In the genomic region with DNA sequence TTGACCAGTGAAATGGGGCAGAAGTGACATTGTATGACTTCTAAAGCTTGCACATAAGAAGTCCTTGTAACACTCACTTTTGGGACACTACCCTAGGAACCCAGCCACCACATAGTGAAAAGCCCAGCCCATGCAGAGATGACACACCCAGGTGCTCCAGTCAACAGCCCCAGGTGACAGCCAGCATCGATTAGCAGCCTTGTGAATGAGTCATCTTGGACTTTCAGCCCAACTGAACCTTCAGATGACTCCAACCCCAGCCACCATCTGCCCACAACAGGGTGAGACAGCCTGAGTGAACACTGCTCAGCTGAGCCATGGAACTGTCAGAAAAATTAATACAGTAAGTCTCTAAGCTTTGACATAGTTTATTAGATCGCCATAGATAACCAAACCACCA, we compare ENCODE assay signal across 12 cellular contexts.
A peak's percentile ranks its signal among the peaks of the same experiment; 100 is the strongest.
DNase-seq lines count a peak whose midpoint lies in the region; ATAC-seq and TF ChIP-seq lines count a peak whose summit lies in the region.
"Had no signal": no experiment of that assay in that cellular context is flagged by ENCODE, and none has a peak within 500 bp of the region (broad histone marks: within the 10 kb centered on the region; RNA-seq: fewer than 3 reads in every experiment).

No MANE protein-coding gene starts in this region.

- no peak overlapping the region for H3K23ac ChIP-seq in mesendoderm (ENCODE audit: low read length)

- H3K27me3 Mint-ChIP-seq in activated CD8-positive, alpha-beta T cell treated with anti-CD3 and anti-CD28 coated beads for 36 hours: peaks cover 2% of the 10 kb centered on the region
- H3K27me3 Mint-ChIP-seq in activated CD8-positive, alpha-beta T cell treated with anti-CD3 and anti-CD28 coated beads, Interleukin-2, amount 10 ng/mL, durations not matched to agents 7 days and 5 days (ENCODE audit: low read depth): no peaks in the 10 kb centered on the region
- H3K27me3 Mint-ChIP-seq: stimulated activated memory B cell treated with anti-CD40 and anti-IgM and Interleukin-4, amounts not matched to agents 10 μg/mL and 1 μg/mL and 100 μg/mL, for 72 hours had no signal

- H3K56ac ChIP-seq in mesendoderm (ENCODE audit: low read length): no peak overlapping the region

- H3K27ac Mint-ChIP-seq in activated CD8-positive, alpha-beta T cell treated with anti-CD3 and anti-CD28 coated beads for 36 hours: no peak overlapping the region
- H3K27ac Mint-ChIP-seq in activated CD8-positive, alpha-beta T cell treated with anti-CD3 and anti-CD28 coated beads, Interleukin-2, amount 10 ng/mL, durations not matched to agents 7 days and 5 days: no peak overlapping the region
- H3K27ac Mint-ChIP-seq: stimulated activated memory B cell treated with anti-CD40 and anti-IgM and Interleukin-4, amounts not matched to agents 10 μg/mL and 1 μg/mL and 100 μg/mL, for 72 hours had no signal

- H3K9me3 Mint-ChIP-seq in activated CD8-positive, alpha-beta T cell treated with anti-CD3 and anti-CD28 coated beads for 36 hours: no peaks in the 10 kb centered on the region
- no peaks in the 10 kb centered on the region for H3K9me3 Mint-ChIP-seq in activated CD8-positive, alpha-beta T cell treated with anti-CD3 and anti-CD28 coated beads, Interleukin-2, amount 10 ng/mL, durations not matched to agents 7 days and 5 days (ENCODE audit: insufficient read depth)
- H3K9me3 Mint-ChIP-seq: stimulated activated memory B cell treated with anti-CD40 and anti-IgM and Interleukin-4, amounts not matched to agents 10 μg/mL and 1 μg/mL and 100 μg/mL, for 72 hours had no signal

- no peak overlapping the region for H3K4me2 ChIP-seq in mesendoderm (ENCODE audit: low read length)
- H3K4me2 ChIP-seq: SK-N-SH had no signal

- no peak overlapping the region for H2BK5ac ChIP-seq in mesendoderm (ENCODE audit: low read length)

- H3K27me3 ChIP-seq in mesendoderm (ENCODE audit: insufficient read depth, low read length, poor library complexity): no peaks in the 10 kb centered on the region

- H3K4ac ChIP-seq in mesendoderm (ENCODE audit: low read depth, low read length): no peak overlapping the region

- no peak overlapping the region for H3K4me3 Mint-ChIP-seq in activated CD8-positive, alpha-beta T cell treated with anti-CD3 and anti-CD28 coated beads for 36 hours
- H3K4me3 Mint-ChIP-seq in activated CD8-positive, alpha-beta T cell treated with anti-CD3 and anti-CD28 coated beads, Interleukin-2, amount 10 ng/mL, durations not matched to agents 7 days and 5 days: no peak overlapping the region
- H3K4me3 Mint-ChIP-seq: stimulated activated memory B cell treated with anti-CD40 and anti-IgM and Interleukin-4, amounts not matched to agents 10 μg/mL and 1 μg/mL and 100 μg/mL, for 72 hours had no signal

- no peak for TF ChIP-seq CTCF in activated CD8-positive, alpha-beta T cell treated with anti-CD3 and anti-CD28 coated beads for 36 hours (IDR thresholded peaks at IDR 0.05)

- H2BK15ac ChIP-seq in mesendoderm (replicated peaks; ENCODE audit: low read depth): no peak overlapping the region

- no peaks in the 10 kb centered on the region for H3K36me3 Mint-ChIP-seq in activated CD8-positive, alpha-beta T cell treated with anti-CD3 and anti-CD28 coated beads for 36 hours (ENCODE audit: low read depth)
- no peaks in the 10 kb centered on the region for H3K36me3 Mint-ChIP-seq in activated CD8-positive, alpha-beta T cell treated with anti-CD3 and anti-CD28 coated beads, Interleukin-2, amount 10 ng/mL, durations not matched to agents 7 days and 5 days (ENCODE audit: low read depth)
- H3K36me3 Mint-ChIP-seq: stimulated activated memory B cell treated with anti-CD40 and anti-IgM and Interleukin-4, amounts not matched to agents 10 μg/mL and 1 μg/mL and 100 μg/mL, for 72 hours had no signal

- no peaks in the 10 kb centered on the region for H3K4me1 Mint-ChIP-seq in activated CD8-positive, alpha-beta T cell treated with anti-CD3 and anti-CD28 coated beads for 36 hours (ENCODE audit: low read depth)
- no peaks in the 10 kb centered on the region for H3K4me1 Mint-ChIP-seq in activated CD8-positive, alpha-beta T cell treated with anti-CD3 and anti-CD28 coated beads, Interleukin-2, amount 10 ng/mL, durations not matched to agents 7 days and 5 days (ENCODE audit: low read depth)
- H3K4me1 Mint-ChIP-seq: stimulated activated memory B cell treated with anti-CD40 and anti-IgM and Interleukin-4, amounts not matched to agents 10 μg/mL and 1 μg/mL and 100 μg/mL, for 72 hours had no signal

- no peak overlapping the region for H3K18ac ChIP-seq in mesendoderm (ENCODE audit: low read length)

- H3K79me1 ChIP-seq in mesendoderm (ENCODE audit: low read length): no peaks in the 10 kb centered on the region

- no peak overlapping the region for H3K27ac ChIP-seq in mesendoderm (ENCODE audit: low read depth, low read length)

- no peak overlapping the region for H3K9ac ChIP-seq in mesendoderm (ENCODE audit: low read length)
- H3K9ac ChIP-seq: SK-N-SH had no signal

- H4K8ac ChIP-seq in mesendoderm (ENCODE audit: low read depth, low read length): no peak overlapping the region

- intact Hi-C loops in activated CD8-positive, alpha-beta T cell treated with anti-CD3 and anti-CD28 coated beads for 36 hours (cut with micrococcal nuclease): no loop called here

- H3K4me1 ChIP-seq in mesendoderm (ENCODE audit: control insufficient read depth, low read depth, low read length): no peaks in the 10 kb centered on the region

- no peak overlapping the region for H2BK120ac ChIP-seq in mesendoderm (ENCODE audit: low read depth, low read length)

- WGBS in mesendoderm (ENCODE audit: extremely low coverage, insufficient coverage, low lambda C conversion rate): no CpG with 5 or more reads among the region's 2 CpGs

- no peaks in the 10 kb centered on the region for H3K79me2 ChIP-seq in mesendoderm (ENCODE audit: control insufficient read depth, insufficient read depth, low read length)

- H4K5ac ChIP-seq in mesendoderm (ENCODE audit: low read length): no peak overlapping the region

- no peak overlapping the region for H2AK5ac ChIP-seq in mesendoderm (ENCODE audit: low read length)

- CTCF ChIA-PET in activated CD8-positive, alpha-beta T cell treated with anti-CD3 and anti-CD28 coated beads for 36 hours (lab: Charles Lee): no interaction called here
- CTCF ChIA-PET in activated CD8-positive, alpha-beta T cell treated with anti-CD3 and anti-CD28 coated beads, Interleukin-2, amount 10 ng/mL, durations not matched to agents 7 days and 5 days (lab: Charles Lee): no interaction called here

- peak; percentile 12 for DNase-seq in activated CD8-positive, alpha-beta T cell treated with anti-CD3 and anti-CD28 coated beads for 36 hours
- no peak for DNase-seq in activated CD8-positive, alpha-beta T cell treated with anti-CD3 and anti-CD28 coated beads, Interleukin-2, amount 10 ng/mL, durations not matched to agents 7 days and 5 days
- peak; percentile 25 for DNase-seq in stimulated activated CD8-positive, alpha-beta memory T cell treated with anti-CD3 and anti-CD28 coated beads, Interleukin-4, amount 100 ng/mL, for 48 hours
- DNase-seq in kidney glomerular epithelial cell (lab: John Stamatoyannopoulos, UW) (no peak), mesendoderm (no peak), NCI-H1105 (lab: John Stamatoyannopoulos, UW) (no peak)
- DNase-seq: effector memory CD4-positive, alpha-beta T cell; Kasumi-1 had no signal

- no peaks in the 10 kb centered on the region for H3K36me3 ChIP-seq in mesendoderm (ENCODE audit: control insufficient read depth, insufficient read depth, low read length)

- POLR2A ChIA-PET in activated CD8-positive, alpha-beta T cell treated with anti-CD3 and anti-CD28 coated beads for 36 hours (lab: Charles Lee): no interaction called here
- POLR2A ChIA-PET in activated CD8-positive, alpha-beta T cell treated with anti-CD3 and anti-CD28 coated beads, Interleukin-2, amount 10 ng/mL, durations not matched to agents 7 days and 5 days (lab: Charles Lee): no interaction called here

- ATAC-seq in activated CD8-positive, alpha-beta T cell treated with anti-CD3 and anti-CD28 coated beads for 36 hours: peak; percentile 51
- no peak for ATAC-seq in activated CD8-positive, alpha-beta T cell treated with anti-CD3 and anti-CD28 coated beads, Interleukin-2, amount 10 ng/mL, durations not matched to agents 7 days and 5 days
- ATAC-seq in GM21717 (IDR thresholded peaks at IDR 0.05; ENCODE audit: unreplicated experiment): peak; percentile 96
- ATAC-seq in HG03521 (IDR thresholded peaks at IDR 0.05; ENCODE audit: unreplicated experiment): peak; percentile 76
- ATAC-seq: stimulated activated memory B cell treated with anti-CD40 and anti-IgM and Interleukin-4, amounts not matched to agents 10 μg/mL and 1 μg/mL and 100 μg/mL, for 72 hours had no signal

- no peak overlapping the region for H3K4me3 ChIP-seq in mesendoderm (ENCODE audit: low read length)

Comparison
In these comparisons a context has a peak if more than half of its experiments do, and no peak if none do; other contexts are left out.
1. DNase-seq: peak in activated CD8-positive, alpha-beta T cell treated with anti-CD3 and anti-CD28 coated beads for 36 hours (single experiment) and stimulated activated CD8-positive, alpha-beta memory T cell treated with anti-CD3 and anti-CD28 coated beads, Interleukin-4, amount 100 ng/mL, for 48 hours (single experiment); none in activated CD8-positive, alpha-beta T cell treated with anti-CD3 and anti-CD28 coated beads, Interleukin-2, amount 10 ng/mL, durations not matched to agents 7 days and 5 days (single experiment), kidney glomerular epithelial cell (single experiment), mesendoderm (single experiment) and NCI-H1105 (single experiment).